In genomic region chr20:4549711-4550259, GRCh38 we compare ENCODE assay signal across 21 cellular contexts.
"Had no signal": no experiment of that assay in that cellular context is flagged by ENCODE, and none has a peak within 500 bp of the region (broad histone marks: within the 10 kb centered on the region; RNA-seq: fewer than 3 reads in every experiment).

No MANE protein-coding gene starts in this region.

- H3K9me3 ChIP-seq: adrenal gland, gastrocnemius medialis, thoracic aorta, vagina had no signal

- H3K4me1 ChIP-seq: adrenal gland, gastrocnemius medialis, vagina had no signal

- ATAC-seq: activated T-helper 17 cell treated with anti-CD3 and anti-CD28 coated beads, Interleukin-2, amount 50 U/mL, for 72 hours; gastrocnemius medialis; left cardiac atrium; natural killer cell treated with Interleukin-12 subunit alpha and Interleukin-12 subunit beta and Interleukin-15 and Interleukin-18, amount 100 ng/mL, for 72 hours; WTC11 had no signal

- FAIRE-seq: islet of Langerhans had no signal

- H3K27ac ChIP-seq: adrenal gland, coronary artery, gastrocnemius medialis, thoracic aorta, vagina had no signal

- H3K36me3 ChIP-seq: adrenal gland, gastrocnemius medialis, thoracic aorta, vagina had no signal

- DNase-seq: activated CD4-positive, alpha-beta T cell treated with anti-CD3 and anti-CD28 coated beads, Interleukin-2, amount 50 U/mL, for 4 hours; activated CD8-positive, alpha-beta memory T cell treated with anti-CD3 and anti-CD28 coated beads for 24 hours; activated CD8-positive, alpha-beta memory T cell treated with anti-CD3 and anti-CD28 coated beads, Interleukin-2, amount 50 U/mL, for 4 hours; activated T-cell treated with anti-CD3 and anti-CD28 coated beads, Interleukin-2, amount 50 U/mL, for 24 hours; adrenal gland; cerebellar nuclear complex; endodermal cell; gastrocnemius medialis; head of caudate nucleus; left cardiac atrium; retina; stimulated activated CD4-positive, alpha-beta T cell treated with anti-CD3 and anti-CD28 coated beads, Interleukin-4, amount 100 ng/mL, for 24 hours; stimulated activated naive CD4-positive, alpha-beta T cell treated with Interleukin-2 at 50 U/mL for 16 hours; T1000 had no signal

- H3K27me3 ChIP-seq: adrenal gland, gastrocnemius medialis, vagina had no signal

- H3K4me3 ChIP-seq: adrenal gland, coronary artery, gastrocnemius medialis, thoracic aorta, vagina had no signal
